In the genomic region with DNA sequence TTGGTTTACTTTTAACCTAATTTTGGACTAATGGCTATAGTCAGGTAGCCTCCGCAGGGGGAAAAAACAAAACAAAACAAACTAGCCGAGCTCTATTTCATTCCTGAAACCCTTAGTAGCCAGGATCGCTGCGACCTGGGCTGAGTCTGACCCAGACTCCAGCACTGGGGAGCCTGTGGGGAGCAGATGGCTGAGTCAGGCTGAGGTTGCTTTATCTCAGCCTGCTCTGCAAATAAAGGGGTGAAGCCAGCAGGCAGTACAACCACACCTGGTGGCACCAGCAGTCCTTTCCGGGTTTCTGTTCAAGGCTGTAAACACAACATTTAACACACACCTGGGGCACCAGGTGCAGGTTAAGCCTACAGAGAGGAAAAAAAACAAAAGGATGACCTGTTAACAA, we compare ENCODE assay signal across 10 cellular contexts. TPM values are rescaled to one million over a fixed set of nuclear protein-coding genes. Genes with fewer than 3 reads are reported as not detected.
DNase-seq lines count a peak whose midpoint lies in the region; ATAC-seq and TF ChIP-seq lines count a peak whose summit lies in the region.
"Had no signal": no experiment of that assay in that cellular context is flagged by ENCODE, and none has a peak within 500 bp of the region (broad histone marks: within the 10 kb centered on the region; RNA-seq: fewer than 3 reads in every experiment).

No MANE protein-coding gene starts in this region.

- H3K27ac ChIP-seq in thoracic aorta (peak overlapping the region; percentile 91 to 95), A673 (ENCODE audit: low read depth, low read length, poor library complexity, severe bottlenecking) (no peak overlapping the region)
- H3K27ac ChIP-seq: SK-N-MC had no signal

- CTCF ChIA-PET in A673 (lab: Charles Lee): no interaction called here

- H3K9me3 ChIP-seq in iPS-15b (ENCODE audit: control insufficient read depth, insufficient read depth, low read length) (no peaks in the 10 kb centered on the region), thoracic aorta (no peaks in the 10 kb centered on the region), A673 (ENCODE audit: low read depth, low read length, poor library complexity, severe bottlenecking) (no peaks in the 10 kb centered on the region)

- DNase-seq in NCI-H146 treated with DMSO at 0.1 percent for 48 hours (lab: John Stamatoyannopoulos, UW; ENCODE audit: unreplicated experiment) (peak; percentile 90), SHP77 (lab: John Stamatoyannopoulos, UW) (peak; percentile 83 to 89), thoracic aorta (ENCODE audit: low spot score) (no peak), A673 (ENCODE audit: low spot score) (no peak), hepatic stellate cell (ENCODE audit: low spot score) (no peak)
- DNase-seq: retina; stimulated activated naive CD4-positive, alpha-beta T cell had no signal

- no peaks in the 10 kb centered on the region for H3K27me3 ChIP-seq in iPS-15b (ENCODE audit: control insufficient read depth, insufficient read depth, low read length)
- H3K27me3 ChIP-seq in thoracic aorta (replicated peaks; ENCODE audit: insufficient read depth): no peaks in the 10 kb centered on the region
- H3K27me3 ChIP-seq in A673 (replicated peaks; ENCODE audit: insufficient read depth, low read depth, low read length, poor library complexity): no peaks in the 10 kb centered on the region

- H3K4me3 ChIP-seq in iPS-15b (ENCODE audit: low read depth, low read length) (no peak overlapping the region), thoracic aorta (no peak overlapping the region), A673 (ENCODE audit: low read depth, low read length, poor library complexity, severe bottlenecking) (no peak overlapping the region)
- H3K4me3 ChIP-seq: SK-N-MC had no signal

- H3K4me1 ChIP-seq in iPS-15b (ENCODE audit: control insufficient read depth, insufficient read depth, low read length): no peaks in the 10 kb centered on the region
- peaks cover 66 to 98% of the 10 kb centered on the region in 2 donors for H3K4me1 ChIP-seq in thoracic aorta (ENCODE audit: control insufficient read depth in 1 of 2, low read depth in 2 of 2)
- no peaks in the 10 kb centered on the region for H3K4me1 ChIP-seq in A673 (ENCODE audit: insufficient read depth, low read length, poor library complexity, severe bottlenecking)

- peak overlapping the region; percentile 4 for H3K9ac ChIP-seq in iPS-15b (ENCODE audit: low read depth, low read length)

- POLR2A ChIA-PET in A673 (lab: Charles Lee; ENCODE audit: low non-redundant PET): no interaction called here

- intact Hi-C loops in A673 (cut with micrococcal nuclease; ENCODE audit: unreplicated experiment): no loop called here

- H3K36me3 ChIP-seq in iPS-15b (ENCODE audit: control insufficient read depth, insufficient read depth, low read length) (no peaks in the 10 kb centered on the region), thoracic aorta (peaks cover 18% of the 10 kb centered on the region), A673 (ENCODE audit: insufficient read depth, low read length, poor library complexity, severe bottlenecking) (no peaks in the 10 kb centered on the region)

- no peak for ATAC-seq in thoracic aorta (ENCODE audit: insufficient number of reproducible peaks, low FRiP score, low read depth)
- ATAC-seq in HG03095 (IDR thresholded peaks at IDR 0.05; ENCODE audit: unreplicated experiment): no peak

- BruUV-seq in A673 (replicated peaks; lab: Mats Ljungman, UMichigan): no TSS peak

- TF ChIP-seq CTCF in thoracic aorta (IDR thresholded peaks at IDR 0.05) (no peak), A673 (conservative IDR thresholded peaks at IDR 0.05; ENCODE audit: low read depth, low read length) (no peak)

RNA-seq across cellular contexts. Expression of a gene that starts 27.3 kb away (rescaled TPM):
- 100 to 1,000 TPM; 177 to 283 TPM for total RNA-seq in thoracic aorta
- total RNA-seq in A673 (2021): 43.9 and 52.4 TPM in 2 replicates

Comparison
In these comparisons a context has a peak if more than half of its experiments do, and no peak if none do; other contexts are left out.
1. DNase-seq: peak in NCI-H146 treated with DMSO at 0.1 percent for 48 hours (single experiment) and SHP77 (2 of 2); none in thoracic aorta (single experiment), A673 (single experiment) and hepatic stellate cell (single experiment).